ENCODE assay signal across 20 cellular contexts in genomic region chr5:152470167-152470566, GRCh38.
A peak's percentile ranks its signal among the peaks of the same experiment; 100 is the strongest.
DNase-seq lines count a peak whose midpoint lies in the region; ATAC-seq and TF ChIP-seq lines count a peak whose summit lies in the region.
"Had no signal": no experiment of that assay in that cellular context is flagged by ENCODE, and none has a peak within 500 bp of the region (broad histone marks: within the 10 kb centered on the region; RNA-seq: fewer than 3 reads in every experiment).

No MANE protein-coding gene starts in this region.

- peaks cover 4 to 19% of the 10 kb centered on the region in 2 donors for H3K27me3 Mint-ChIP-seq in natural killer cell (ENCODE audit: low read depth in 2 of 2)

- H3K27ac Mint-ChIP-seq in natural killer cell, result peak overlapping the region; percentile 23 to 59
- H3K27ac Mint-ChIP-seq: B cell; CD8-positive, alpha-beta T cell; HFFc6; IgD-negative memory B cell had no signal

- no peaks in the 10 kb centered on the region for H3K27me3 ChIP-seq in left ventricle myocardium inferior (ENCODE audit: low read depth)
- H3K27me3 ChIP-seq: BLaER1 treated with 17β-estradiol and CSF1 and Interleukin-3, amounts not matched to agents 10 nM and 100 nM had no signal

- peak; percentile 40 to 98 (median 88) for ATAC-seq in natural killer cell
- ATAC-seq in GM21576 (IDR thresholded peaks at IDR 0.05; ENCODE audit: unreplicated experiment), result no peak
- ATAC-seq in left lobe of liver, result no peak
- no peak for ATAC-seq in HG03354 (IDR thresholded peaks at IDR 0.05; ENCODE audit: poor library complexity, severe bottlenecking, unreplicated experiment)
- ATAC-seq: CD8-positive, alpha-beta T cell; HCT116; HepG2 had no signal

- no peak overlapping the region for H3K4me3 ChIP-seq in left ventricle myocardium inferior
- H3K4me3 ChIP-seq: BLaER1 treated with 17β-estradiol and CSF1 and Interleukin-3, amounts not matched to agents 10 nM and 100 nM had no signal

- TF ChIP-seq CTCF in left ventricle myocardium inferior (IDR thresholded peaks at IDR 0.05; ENCODE audit: borderline replicate concordance) (no peak), natural killer cell (IDR thresholded peaks at IDR 0.05) (no peak)

- H3K36me3 ChIP-seq in left ventricle myocardium inferior, result no peaks in the 10 kb centered on the region
- H3K36me3 ChIP-seq: BLaER1 treated with 17β-estradiol and CSF1 and Interleukin-3, amounts not matched to agents 10 nM and 100 nM had no signal

- H3K27ac ChIP-seq in left ventricle myocardium inferior (replicated peaks), result peak overlapping the region; percentile 29
- H3K27ac ChIP-seq: BLaER1 treated with 17β-estradiol and CSF1 and Interleukin-3, amounts not matched to agents 10 nM and 100 nM had no signal

- peaks cover 55% of the 10 kb centered on the region for H3K4me1 ChIP-seq in left ventricle myocardium inferior
- H3K4me1 ChIP-seq: BLaER1 treated with 17β-estradiol and CSF1 and Interleukin-3, amounts not matched to agents 10 nM and 100 nM had no signal

- H3K4me1 Mint-ChIP-seq in natural killer cell, result peaks cover 19 to 33% of the 10 kb centered on the region in 2 donors
- H3K4me1 Mint-ChIP-seq: B cell, IgD-negative memory B cell had no signal

- no peaks in the 10 kb centered on the region for H3K36me3 Mint-ChIP-seq in natural killer cell
- H3K36me3 Mint-ChIP-seq: CD8-positive, alpha-beta T cell; IgD-negative memory B cell had no signal

- no peaks in the 10 kb centered on the region for H3K9me3 ChIP-seq in left ventricle myocardium inferior (replicated peaks)
- H3K9me3 ChIP-seq: BLaER1 treated with 17β-estradiol and CSF1 and Interleukin-3, amounts not matched to agents 10 nM and 100 nM had no signal

- H3K4me3 Mint-ChIP-seq in natural killer cell, result peak overlapping the region; percentile 89
- H3K4me3 Mint-ChIP-seq: B cell; CD8-positive, alpha-beta T cell; HFFc6; IgD-negative memory B cell had no signal

- no peaks in the 10 kb centered on the region for H3K9me3 Mint-ChIP-seq in natural killer cell
- H3K9me3 Mint-ChIP-seq: CD8-positive, alpha-beta T cell; IgD-negative memory B cell had no signal

- intact Hi-C loops in left ventricle myocardium inferior (cut with micrococcal nuclease) (no loop called here), cardiac septum (cut with DNase I) (no loop called here), natural killer cell (cut with micrococcal nuclease) (no loop called here)

- DNase-seq in left ventricle myocardium inferior (no peak), cardiac septum (ENCODE audit: low spot score) (no peak), OCI-M1 (lab: John Stamatoyannopoulos, UW) (peak; percentile 14), natural killer cell (no peak), left lobe of liver (ENCODE audit: low spot score) (no peak)
- DNase-seq: DMS 273 treated with DMSO at 0.1 percent for 48 hours, DMS53, DND-41, EL, GOT3, H7, HFFc6 had no signal

Comparison
In these comparisons a context has a peak if more than half of its experiments do, and no peak if none do; other contexts are left out.
1. ATAC-seq: peak in natural killer cell (3 of 3); none in GM21576 (single experiment), left lobe of liver (single experiment) and HG03354 (single experiment).